1 cellular context compared by ENCODE assay signal in genomic region chr12:10557329-10557728, GRCh38.
TF ChIP-seq lines count a peak whose summit lies in the region.

No MANE protein-coding gene starts in this region.

TF ChIP-seq in H1, 55 proteins besides CTCF, POLR2A, EP300 and RAD21:
- TF ChIP-seq CTBP2 (IDR thresholded peaks at IDR 0.05; ENCODE audit: borderline replicate concordance, insufficient read depth, insufficient read length, low read length) (no peak), ASH2L (IDR thresholded peaks at IDR 0.05; ENCODE audit: low read length) (no peak), CREB1 (IDR thresholded peaks at IDR 0.05) (no peak), RFX5 (IDR thresholded peaks at IDR 0.05; ENCODE audit: borderline replicate concordance, low read depth, low read length) (no peak), SIRT6 (IDR thresholded peaks at IDR 0.05; ENCODE audit: low read length) (no peak), RXRA (IDR thresholded peaks at IDR 0.05; ENCODE audit: insufficient read depth, low read depth, low read length) (no peak), NANOG (IDR thresholded peaks at IDR 0.05; ENCODE audit: insufficient read depth, low read depth, low read length, poor library complexity, severe bottlenecking) (no peak), RBBP5 (IDR thresholded peaks at IDR 0.05; ENCODE audit: borderline replicate concordance, low read depth, low read length) (no peak), SRF (IDR thresholded peaks at IDR 0.05; ENCODE audit: low read depth, low read length) (no peak), NRF1 (IDR thresholded peaks at IDR 0.05; ENCODE audit: low read depth, low read length) (no peak)
